1 cellular context compared by ENCODE assay signal in the genomic region with DNA sequence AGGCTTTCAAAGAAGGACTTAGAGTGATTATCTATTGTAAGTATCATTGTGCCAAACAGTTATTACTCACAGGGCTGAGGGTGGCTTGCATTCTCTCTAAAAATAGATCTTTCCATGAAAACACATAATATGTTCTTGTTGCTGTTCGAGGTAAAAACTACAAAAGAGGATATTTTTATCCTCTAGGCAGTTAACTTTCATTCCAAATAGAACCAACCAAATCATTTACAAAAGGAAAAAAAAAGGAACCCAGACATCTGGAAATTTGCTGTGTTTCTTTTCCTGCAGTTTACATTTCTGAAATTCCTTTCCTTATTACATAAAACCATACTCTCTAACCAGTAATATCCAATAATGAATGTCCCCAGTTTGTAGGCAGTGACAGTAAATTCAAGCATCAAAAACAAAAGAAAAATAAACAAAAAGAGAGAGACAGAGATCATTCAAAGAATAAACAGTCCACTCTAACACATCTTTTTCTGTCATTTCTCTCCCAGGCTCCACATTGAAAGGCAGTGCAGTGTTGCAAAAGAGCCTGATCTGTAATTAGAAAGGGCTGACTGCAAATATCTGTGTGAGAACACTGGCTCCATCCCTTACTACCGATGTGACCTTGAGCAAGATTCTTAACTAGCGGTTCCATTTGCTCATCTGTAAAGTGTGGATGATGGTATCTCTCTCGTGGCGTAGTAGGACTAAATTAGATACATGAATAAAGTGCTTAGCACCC.
TF ChIP-seq lines count a peak whose summit lies in the region.

No MANE protein-coding gene starts in this region.

TF ChIP-seq in GM23338, 12 proteins besides CTCF, POLR2A, EP300 and RAD21 (continued from another document):
- TF ChIP-seq, protein P1, sequence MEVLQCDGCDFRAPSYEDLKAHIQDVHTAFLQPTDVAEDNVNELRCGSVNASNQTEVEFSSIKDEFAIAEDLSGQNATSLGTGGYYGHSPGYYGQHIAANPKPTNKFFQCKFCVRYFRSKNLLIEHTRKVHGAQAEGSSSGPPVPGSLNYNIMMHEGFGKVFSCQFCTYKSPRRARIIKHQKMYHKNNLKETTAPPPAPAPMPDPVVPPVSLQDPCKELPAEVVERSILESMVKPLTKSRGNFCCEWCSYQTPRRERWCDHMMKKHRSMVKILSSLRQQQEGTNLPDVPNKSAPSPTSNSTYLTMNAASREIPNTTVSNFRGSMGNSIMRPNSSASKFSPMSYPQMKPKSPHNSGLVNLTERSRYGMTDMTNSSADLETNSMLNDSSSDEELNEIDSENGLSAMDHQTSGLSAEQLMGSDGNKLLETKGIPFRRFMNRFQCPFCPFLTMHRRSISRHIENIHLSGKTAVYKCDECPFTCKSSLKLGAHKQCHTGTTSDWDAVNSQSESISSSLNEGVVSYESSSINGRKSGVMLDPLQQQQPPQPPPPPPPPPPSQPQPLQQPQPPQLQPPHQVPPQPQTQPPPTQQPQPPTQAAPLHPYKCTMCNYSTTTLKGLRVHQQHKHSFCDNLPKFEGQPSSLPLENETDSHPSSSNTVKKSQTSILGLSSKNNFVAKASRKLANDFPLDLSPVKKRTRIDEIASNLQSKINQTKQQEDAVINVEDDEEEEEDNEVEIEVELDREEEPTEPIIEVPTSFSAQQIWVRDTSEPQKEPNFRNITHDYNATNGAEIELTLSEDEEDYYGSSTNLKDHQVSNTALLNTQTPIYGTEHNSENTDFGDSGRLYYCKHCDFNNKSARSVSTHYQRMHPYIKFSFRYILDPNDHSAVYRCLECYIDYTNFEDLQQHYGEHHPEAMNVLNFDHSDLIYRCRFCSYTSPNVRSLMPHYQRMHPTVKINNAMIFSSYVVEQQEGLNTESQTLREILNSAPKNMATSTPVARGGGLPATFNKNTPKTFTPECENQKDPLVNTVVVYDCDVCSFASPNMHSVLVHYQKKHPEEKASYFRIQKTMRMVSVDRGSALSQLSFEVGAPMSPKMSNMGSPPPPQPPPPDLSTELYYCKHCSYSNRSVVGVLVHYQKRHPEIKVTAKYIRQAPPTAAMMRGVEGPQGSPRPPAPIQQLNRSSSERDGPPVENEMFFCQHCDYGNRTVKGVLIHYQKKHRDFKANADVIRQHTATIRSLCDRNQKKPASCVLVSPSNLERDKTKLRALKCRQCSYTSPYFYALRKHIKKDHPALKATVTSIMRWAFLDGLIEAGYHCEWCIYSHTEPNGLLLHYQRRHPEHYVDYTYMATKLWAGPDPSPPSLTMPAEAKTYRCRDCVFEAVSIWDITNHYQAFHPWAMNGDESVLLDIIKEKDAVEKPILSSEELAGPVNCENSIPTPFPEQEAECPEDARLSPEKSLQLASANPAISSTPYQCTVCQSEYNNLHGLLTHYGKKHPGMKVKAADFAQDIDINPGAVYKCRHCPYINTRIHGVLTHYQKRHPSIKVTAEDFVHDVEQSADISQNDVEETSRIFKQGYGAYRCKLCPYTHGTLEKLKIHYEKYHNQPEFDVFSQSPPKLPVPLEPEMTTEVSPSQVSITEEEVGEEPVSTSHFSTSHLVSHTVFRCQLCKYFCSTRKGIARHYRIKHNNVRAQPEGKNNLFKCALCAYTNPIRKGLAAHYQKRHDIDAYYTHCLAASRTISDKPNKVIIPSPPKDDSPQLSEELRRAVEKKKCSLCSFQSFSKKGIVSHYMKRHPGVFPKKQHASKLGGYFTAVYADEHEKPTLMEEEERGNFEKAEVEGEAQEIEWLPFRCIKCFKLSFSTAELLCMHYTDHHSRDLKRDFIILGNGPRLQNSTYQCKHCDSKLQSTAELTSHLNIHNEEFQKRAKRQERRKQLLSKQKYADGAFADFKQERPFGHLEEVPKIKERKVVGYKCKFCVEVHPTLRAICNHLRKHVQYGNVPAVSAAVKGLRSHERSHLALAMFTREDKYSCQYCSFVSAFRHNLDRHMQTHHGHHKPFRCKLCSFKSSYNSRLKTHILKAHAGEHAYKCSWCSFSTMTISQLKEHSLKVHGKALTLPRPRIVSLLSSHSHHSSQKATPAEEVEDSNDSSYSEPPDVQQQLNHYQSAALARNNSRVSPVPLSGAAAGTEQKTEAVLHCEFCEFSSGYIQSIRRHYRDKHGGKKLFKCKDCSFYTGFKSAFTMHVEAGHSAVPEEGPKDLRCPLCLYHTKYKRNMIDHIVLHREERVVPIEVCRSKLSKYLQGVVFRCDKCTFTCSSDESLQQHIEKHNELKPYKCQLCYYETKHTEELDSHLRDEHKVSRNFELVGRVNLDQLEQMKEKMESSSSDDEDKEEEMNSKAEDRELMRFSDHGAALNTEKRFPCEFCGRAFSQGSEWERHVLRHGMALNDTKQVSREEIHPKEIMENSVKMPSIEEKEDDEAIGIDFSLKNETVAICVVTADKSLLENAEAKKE (CRISPR knock-in tag; IDR thresholded peaks at IDR 0.05): no peak
- no peak for TF ChIP-seq EZH2 (IDR thresholded peaks at IDR 0.05; ENCODE audit: low read depth, unreplicated experiment)
- no peak for TF ChIP-seq ZNF331 (CRISPR knock-in tag; IDR thresholded peaks at IDR 0.05; ENCODE audit: low read depth)
- TF ChIP-seq ETS1 (IDR thresholded peaks at IDR 0.05): no peak
- TF ChIP-seq ZNF114 (CRISPR knock-in tag; IDR thresholded peaks at IDR 0.05): no peak
- no peak for TF ChIP-seq JUNB (IDR thresholded peaks at IDR 0.05; ENCODE audit: unreplicated experiment)
